In genomic region chr21:23524685-23525084, GRCh38 we compare ENCODE assay signal across 16 cellular contexts.
"Had no signal": no experiment of that assay in that cellular context is flagged by ENCODE, and none has a peak within 500 bp of the region (broad histone marks: within the 10 kb centered on the region; RNA-seq: fewer than 3 reads in every experiment).

No MANE protein-coding gene starts in this region.

- H3K27ac ChIP-seq: left ventricle myocardium inferior, neutrophil, thyroid gland had no signal

- H3K9me3 ChIP-seq: left ventricle myocardium inferior, neutrophil, thyroid gland had no signal

- H3K27me3 ChIP-seq: neutrophil, thyroid gland had no signal

- H3K36me3 ChIP-seq: left ventricle myocardium inferior, neutrophil, thyroid gland had no signal

- H3K4me3 ChIP-seq: left ventricle myocardium inferior, thyroid gland had no signal

- H3K4me1 ChIP-seq: left ventricle myocardium inferior, thyroid gland had no signal

- DNase-seq: activated CD4-positive, alpha-beta T cell treated with anti-CD3 and anti-CD28 coated beads for 4 hours; activated CD8-positive, alpha-beta memory T cell treated with anti-CD3 and anti-CD28 coated beads, Interleukin-2, amount 50 U/mL, for 4 hours; activated CD8-positive, alpha-beta T cell treated with anti-CD3 and anti-CD28 coated beads, Interleukin-2, amount 10 ng/mL, durations not matched to agents 7 days and 5 days; activated naive CD8-positive, alpha-beta T cell treated with anti-CD3 and anti-CD28 coated beads for 36 hours; cortex of kidney; effector CD4-positive, alpha-beta T cell; foreskin fibroblast; hypothalamus; left ventricle myocardium inferior; natural killer cell; posterior cingulate gyrus; retina; stimulated activated CD4-positive, alpha-beta T cell treated with anti-CD3 and anti-CD28 coated beads, Interleukin-4, amount 100 ng/mL, for 1 hour; stimulated activated naive B cell treated with anti-CD40 and anti-IgM and Interleukin-4, amounts not matched to agents 10 μg/mL and 1 μg/mL and 100 μg/mL, for 72 hours; thyroid gland had no signal
